In the genomic region with DNA sequence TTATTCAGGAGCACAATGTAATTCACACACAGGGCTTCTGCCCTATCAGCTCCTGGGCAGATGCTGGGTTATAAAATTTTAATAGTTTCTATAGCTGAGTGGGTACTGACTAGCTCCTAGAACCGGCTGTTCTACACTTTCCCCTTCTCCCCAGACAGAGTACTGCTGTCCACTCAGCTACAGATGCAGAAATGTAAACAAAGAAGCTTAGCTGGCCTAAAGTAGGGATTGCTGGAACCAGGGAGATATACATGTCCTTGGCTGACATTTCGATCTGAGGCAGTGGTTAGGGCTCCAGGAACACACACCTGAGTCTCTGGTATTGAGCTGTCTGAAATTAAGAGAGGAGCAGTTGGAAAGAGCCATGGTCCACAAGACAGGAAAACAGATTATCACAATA, we compare ENCODE assay signal across 16 cellular contexts.
"Had no signal": no experiment of that assay in that cellular context is flagged by ENCODE, and none has a peak within 500 bp of the region (broad histone marks: within the 10 kb centered on the region; RNA-seq: fewer than 3 reads in every experiment).

No MANE protein-coding gene starts in this region.

- H3K4me1 Mint-ChIP-seq: activated CD8-positive, alpha-beta memory T cell treated with anti-CD3 and anti-CD28 coated beads, Interleukin-2, amount 10 ng/mL, durations not matched to agents 7 days and 5 days; naive B cell; stimulated activated effector memory CD8-positive, alpha-beta T cell treated with anti-CD3 and anti-CD28 coated beads, Interleukin-12 subunit alpha, Interleukin-12 subunit beta, amount 100 ng/mL, for 72 hours; T-helper 17 cell had no signal

- H3K9me3 Mint-ChIP-seq: activated T-cell treated with anti-CD3 and anti-CD28 coated beads, Interleukin-2, amount 50 U/mL, for 4 hours; stimulated activated effector memory CD8-positive, alpha-beta T cell treated with anti-CD3 and anti-CD28 coated beads, Interleukin-12 subunit alpha, Interleukin-12 subunit beta, amount 100 ng/mL, for 72 hours had no signal

- H3K4me3 ChIP-seq: gastrocnemius medialis, upper lobe of left lung had no signal

- H3K36me3 Mint-ChIP-seq: activated CD8-positive, alpha-beta memory T cell treated with anti-CD3 and anti-CD28 coated beads, Interleukin-2, amount 10 ng/mL, durations not matched to agents 7 days and 5 days; activated naive CD8-positive, alpha-beta T cell; naive B cell; stimulated activated effector memory CD8-positive, alpha-beta T cell treated with anti-CD3 and anti-CD28 coated beads, Interleukin-12 subunit alpha, Interleukin-12 subunit beta, amount 100 ng/mL, for 72 hours had no signal

- ATAC-seq: activated CD8-positive, alpha-beta memory T cell treated with anti-CD3 and anti-CD28 coated beads, Interleukin-2, amount 10 ng/mL, durations not matched to agents 7 days and 5 days; activated T-cell treated with anti-CD3 and anti-CD28 coated beads, Interleukin-2, amount 50 U/mL, for 4 hours; gastrocnemius medialis; right cardiac atrium; stimulated activated effector memory CD8-positive, alpha-beta T cell treated with anti-CD3 and anti-CD28 coated beads, Interleukin-12 subunit alpha, Interleukin-12 subunit beta, amount 100 ng/mL, for 72 hours; T-helper 17 cell had no signal

- H3K4me3 Mint-ChIP-seq: activated CD8-positive, alpha-beta memory T cell treated with anti-CD3 and anti-CD28 coated beads, Interleukin-2, amount 10 ng/mL, durations not matched to agents 7 days and 5 days; activated naive CD8-positive, alpha-beta T cell; activated T-cell treated with anti-CD3 and anti-CD28 coated beads, Interleukin-2, amount 50 U/mL, for 4 hours; stimulated activated effector memory CD8-positive, alpha-beta T cell treated with anti-CD3 and anti-CD28 coated beads, Interleukin-12 subunit alpha, Interleukin-12 subunit beta, amount 100 ng/mL, for 72 hours; T-helper 17 cell had no signal

- H3K27ac Mint-ChIP-seq: activated CD8-positive, alpha-beta memory T cell treated with anti-CD3 and anti-CD28 coated beads, Interleukin-2, amount 10 ng/mL, durations not matched to agents 7 days and 5 days; activated naive CD8-positive, alpha-beta T cell; naive B cell; stimulated activated effector memory CD8-positive, alpha-beta T cell treated with anti-CD3 and anti-CD28 coated beads, Interleukin-12 subunit alpha, Interleukin-12 subunit beta, amount 100 ng/mL, for 72 hours; T-helper 17 cell had no signal

- FAIRE-seq: TTC549 had no signal

- H3K4me1 ChIP-seq: gastrocnemius medialis had no signal

- H3K9me3 ChIP-seq: gastrocnemius medialis had no signal

- H3K27ac ChIP-seq: gastrocnemius medialis had no signal

- DNase-seq: activated CD4-positive, alpha-beta T cell treated with anti-CD3 and anti-CD28 coated beads, Interleukin-2, amount 50 U/mL, for 48 hours; activated CD4-positive, CD25-positive, alpha-beta regulatory T cell treated with anti-CD3 and anti-CD28 coated beads, Interleukin-2, amount 50 U/mL, for 72 hours; activated CD8-positive, alpha-beta memory T cell treated with anti-CD3 and anti-CD28 coated beads, Interleukin-2, amount 10 ng/mL, durations not matched to agents 7 days and 5 days; activated effector memory CD4-positive, alpha-beta T cell treated with anti-CD3 and anti-CD28 coated beads, Interleukin-2, amount 50 U/mL, for 16 hours; activated T-cell treated with anti-CD3 and anti-CD28 coated beads, Interleukin-2, amount 50 U/mL, for 4 hours; gastrocnemius medialis; hippocampal formation; kidney glomerular epithelial cell; midbrain; naive B cell; right cardiac atrium; T-helper 17 cell; upper lobe of left lung had no signal

- H3K36me3 ChIP-seq: gastrocnemius medialis, upper lobe of left lung had no signal

- H3K27me3 ChIP-seq: gastrocnemius medialis, upper lobe of left lung had no signal
